Comparison of ENCODE assay signal across 12 cellular contexts in genomic region chr10:49926-50325, GRCh38. TPM values are rescaled to one million over a fixed set of nuclear protein-coding genes. Genes with fewer than 3 reads are reported as not detected.
DNase-seq lines count a peak whose midpoint lies in the region; ATAC-seq and TF ChIP-seq lines count a peak whose summit lies in the region.
"Not testable (repeated sequence)": the region's sequence is repeated elsewhere in the genome, so short reads cannot be mapped to it uniquely, and the experiment has no call there.
"Had no signal": no experiment of that assay in that cellular context is flagged by ENCODE, and none has a peak within 500 bp of the region (broad histone marks: within the 10 kb centered on the region; RNA-seq: fewer than 3 reads in every experiment).

No MANE protein-coding gene starts in this region.

- not testable (repeated sequence) for TF ChIP-seq CTCF in PC-3 (conservative IDR thresholded peaks at IDR 0.05; ENCODE audit: low read depth, low read length); mammary epithelial cell (conservative IDR thresholded peaks at IDR 0.05 in 1 of 2, IDR thresholded peaks at IDR 0.05 in 1 of 2; ENCODE audit: extremely low read depth in 1 of 2, insufficient read depth in 1 of 2, low read depth in 1 of 2, low read length in 2 of 2); epithelial cell of esophagus (IDR thresholded peaks at IDR 0.05; ENCODE audit: insufficient read depth, low read depth, low read length, missing control alignments); esophagus muscularis mucosa (IDR thresholded peaks at IDR 0.05); lung (IDR thresholded peaks at IDR 0.05; ENCODE audit: control extremely low read depth, extremely low read depth)

- H3K4me3 ChIP-seq in PC-3 (ENCODE audit: low read length); mammary epithelial cell (replicated peaks in 1 of 3; ENCODE audit: insufficient read depth in 1 of 3, low read depth in 2 of 3, low read length in 3 of 3); epithelial cell of esophagus (ENCODE audit: low read length); esophagus muscularis mucosa; lung: not testable (repeated sequence)

- intact Hi-C loops in PC-3 (cut with micrococcal nuclease); mammary epithelial cell (cut with micrococcal nuclease); esophagus muscularis mucosa (cut with DNase I): not testable (repeated sequence)

- H3K4me2 ChIP-seq in PC-3 (ENCODE audit: low read length); mammary epithelial cell (ENCODE audit: insufficient read depth, low read depth, low read length): not testable (repeated sequence)

- dilution Hi-C loops in mammary epithelial cell (cut with HindIII; ENCODE audit: low sequenced_read_pairs), result not testable (repeated sequence)

- not testable (repeated sequence) for H3K9ac ChIP-seq in PC-3 (ENCODE audit: low read length); mammary epithelial cell (ENCODE audit: insufficient read depth, low read length)

- TF ChIP-seq EP300 in esophagus muscularis mucosa (IDR thresholded peaks at IDR 0.05), result not testable (repeated sequence)

- H3K27ac ChIP-seq in PC-3 (ENCODE audit: low read length); mammary epithelial cell (ENCODE audit: insufficient read depth, low read depth, low read length); esophagus muscularis mucosa (replicated peaks in 1 of 4); lung (ENCODE audit: low read depth in 1 of 2, low read length in 1 of 2): not testable (repeated sequence)

- WGBS in mammary epithelial cell (ENCODE audit: low coverage, missing lambda C conversion rate), result 83% methylated on average over 2 of the region's 2 CpGs
- WGBS in esophagus muscularis mucosa, result 88% methylated on average over 2 of the region's 2 CpGs
- WGBS in lung, 2 donors, result 64 to 82% methylated on average over 2 of the region's 2 CpGs

- POLR2A ChIA-PET in PC-3 (lab: Charles Lee; ENCODE audit: unreplicated experiment), result not testable (repeated sequence)

- H3F3A ChIP-seq in PC-3 (ENCODE audit: low read length, unreplicated experiment), result not testable (repeated sequence)

- DNase-seq in M059J (ENCODE audit: low read depth) (peak; percentile 47), PC-3 (peak; percentile 29), mammary epithelial cell (peak; percentile 63), epithelial cell of esophagus (ENCODE audit: low read depth) (peak; percentile 39), esophagus muscularis mucosa (ENCODE audit: extremely low spot score) (peak; percentile 37), lung (ENCODE audit: low spot score) (peak; percentile 18), renal cortical epithelial cell (ENCODE audit: low read depth) (peak; percentile 40)

- H2AFZ ChIP-seq in PC-3 (ENCODE audit: low read length); mammary epithelial cell (ENCODE audit: low read depth, low read length): not testable (repeated sequence)

- not testable (repeated sequence) for H3K9me3 ChIP-seq in PC-3 (ENCODE audit: low read length); mammary epithelial cell (replicated peaks; ENCODE audit: insufficient read depth, low read length); esophagus muscularis mucosa; lung (ENCODE audit: control insufficient read depth in 2 of 2, insufficient read depth in 1 of 2, low read length in 1 of 2)

- not testable (repeated sequence) for H4K20me1 ChIP-seq in PC-3 (ENCODE audit: low read length); mammary epithelial cell (ENCODE audit: insufficient read depth, low read length)

- not testable (repeated sequence) for H3K36me3 ChIP-seq in PC-3 (ENCODE audit: low read depth, low read length); mammary epithelial cell (ENCODE audit: insufficient read depth, low read length); esophagus muscularis mucosa; lung (ENCODE audit: control insufficient read depth in 2 of 2, insufficient read depth in 2 of 2, low read length in 2 of 2)

- not testable (repeated sequence) for H3K4me1 ChIP-seq in PC-3 (ENCODE audit: insufficient read depth, low read length); mammary epithelial cell (ENCODE audit: insufficient read depth, low read length); esophagus muscularis mucosa; lung (ENCODE audit: control insufficient read depth in 2 of 2, insufficient read depth in 2 of 2, low read length in 2 of 2)

- not testable (repeated sequence) for H3K9me2 ChIP-seq in PC-3 (replicated peaks; ENCODE audit: low read length)

- ATAC-seq in PC-3; lung (ENCODE audit: insufficient read depth, low FRiP score): not testable (repeated sequence)

- not testable (repeated sequence) for BruUV-seq in PC-3 (replicated peaks; lab: Mats Ljungman, UMichigan); mammary epithelial cell (replicated peaks; lab: Mats Ljungman, UMichigan)

- CTCF ChIA-PET in PC-3 (lab: Charles Lee); mammary epithelial cell (lab: Charles Lee; ENCODE audit: low non-redundant PET): not testable (repeated sequence)

- H3K27me3 ChIP-seq in PC-3 (ENCODE audit: low read length); mammary epithelial cell (ENCODE audit: insufficient read depth, low read length); esophagus muscularis mucosa; lung (ENCODE audit: control insufficient read depth, insufficient read depth): not testable (repeated sequence)

- in situ Hi-C loops in mammary epithelial cell (cut with MboI; ENCODE audit: low sequenced_read_pairs in 2 of 2), result not testable (repeated sequence)

- H3K79me2 ChIP-seq in PC-3 (ENCODE audit: low read length); mammary epithelial cell (ENCODE audit: insufficient read depth, low read length): not testable (repeated sequence)

- not testable (repeated sequence) for TF ChIP-seq POLR2A in esophagus muscularis mucosa (IDR thresholded peaks at IDR 0.05; ENCODE audit: low read depth)

RNA-seq across cellular contexts. Expression of gene TUBB8, which starts 0.8 kb away (rescaled TPM):
- 0.22 TPM in 1 of 2 replicates, not detected in the other for total RNA-seq in M059J (2014; rRNA removed; shearing (Covaris generic))
- total RNA-seq in PC-3 (2014; rRNA removed), result not detected in 2 replicates
- total RNA-seq in mammary epithelial cell, result not detected
- 0.02 TPM for polyA plus RNA-seq in mammary epithelial cell
- 1.6 TPM for polyA minus RNA-seq in mammary epithelial cell
- total RNA-seq in esophagus muscularis mucosa, result not detected
- total RNA-seq in lung, result under 1 TPM in 1 of 2 donors, not detected in 1; 0.15 TPM
- under 1 TPM in 1 of 2 donors, not detected in 1; 0.27 TPM for polyA plus RNA-seq in lung
- not detected in 2 replicates for total RNA-seq in renal cortical epithelial cell
- total RNA-seq: CD4-positive, alpha-beta memory T cell; CD4-positive, CD25-positive, alpha-beta regulatory T cell; CD8-positive, alpha-beta memory T cell; Daoy had no signal
- polyA plus RNA-seq: AG04450; CD4-positive, alpha-beta memory T cell; CD4-positive, CD25-positive, alpha-beta regulatory T cell; CD8-positive, alpha-beta memory T cell had no signal
